In the genomic region with DNA sequence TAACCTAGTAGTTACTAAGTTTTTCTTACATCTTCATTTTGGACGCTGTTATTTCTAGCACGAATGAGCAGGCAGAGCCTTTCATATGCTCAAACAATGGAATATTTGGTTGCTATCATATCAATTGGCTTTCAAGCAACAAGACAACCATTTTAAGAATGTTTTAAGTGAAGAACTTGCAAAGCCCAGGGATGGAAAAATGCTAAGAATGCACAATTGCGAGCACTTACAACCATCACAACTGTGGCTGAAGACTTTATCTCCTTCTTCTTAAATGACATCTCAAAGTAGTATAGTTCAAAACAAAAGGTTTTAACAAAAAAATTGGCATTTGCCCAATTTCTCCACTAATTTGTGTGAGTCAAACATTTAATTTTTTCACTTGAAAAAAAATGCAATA, we compare ENCODE assay signal across 21 cellular contexts. TPM values are rescaled to one million over a fixed set of nuclear protein-coding genes. Genes with fewer than 3 reads are reported as not detected.
"Had no signal": no experiment of that assay in that cellular context is flagged by ENCODE, and none has a peak within 500 bp of the region (broad histone marks: within the 10 kb centered on the region; RNA-seq: fewer than 3 reads in every experiment).

No MANE protein-coding gene starts in this region.

- ATAC-seq: activated CD8-positive, alpha-beta memory T cell treated with anti-CD3 and anti-CD28 coated beads, Interleukin-2, amount 10 ng/mL, durations not matched to agents 7 days and 5 days; natural killer cell; psoas muscle; sciatic nerve; stimulated activated naive B cell treated with anti-CD40 and anti-IgM and Interleukin-4, amounts not matched to agents 10 μg/mL and 1 μg/mL and 100 μg/mL, for 72 hours had no signal

- H3K9me3 ChIP-seq: psoas muscle, transverse colon had no signal

- H3K27ac Mint-ChIP-seq: activated CD8-positive, alpha-beta memory T cell treated with anti-CD3 and anti-CD28 coated beads, Interleukin-2, amount 10 ng/mL, durations not matched to agents 7 days and 5 days; activated naive CD4-positive, alpha-beta T cell treated with anti-CD3 and anti-CD28 coated beads, Interleukin-2, amount 50 U/mL, for 24 hours; activated T-cell treated with anti-CD3 and anti-CD28 coated beads, Interleukin-2, amount 50 U/mL, for 24 hours; natural killer cell; stimulated activated naive B cell treated with anti-CD40 and anti-IgM and Interleukin-4, amounts not matched to agents 10 μg/mL and 1 μg/mL and 100 μg/mL, for 72 hours had no signal

- H3K4me1 Mint-ChIP-seq: activated CD8-positive, alpha-beta memory T cell treated with anti-CD3 and anti-CD28 coated beads, Interleukin-2, amount 10 ng/mL, durations not matched to agents 7 days and 5 days; activated naive CD4-positive, alpha-beta T cell treated with anti-CD3 and anti-CD28 coated beads, Interleukin-2, amount 50 U/mL, for 24 hours; natural killer cell; stimulated activated naive B cell treated with anti-CD40 and anti-IgM and Interleukin-4, amounts not matched to agents 10 μg/mL and 1 μg/mL and 100 μg/mL, for 72 hours had no signal

- H3K4me3 Mint-ChIP-seq: activated CD8-positive, alpha-beta memory T cell treated with anti-CD3 and anti-CD28 coated beads, Interleukin-2, amount 10 ng/mL, durations not matched to agents 7 days and 5 days; activated naive CD4-positive, alpha-beta T cell treated with anti-CD3 and anti-CD28 coated beads, Interleukin-2, amount 50 U/mL, for 24 hours; activated T-cell treated with anti-CD3 and anti-CD28 coated beads, Interleukin-2, amount 50 U/mL, for 24 hours; natural killer cell; stimulated activated naive B cell treated with anti-CD40 and anti-IgM and Interleukin-4, amounts not matched to agents 10 μg/mL and 1 μg/mL and 100 μg/mL, for 72 hours had no signal

- H3K9me3 Mint-ChIP-seq: activated naive CD4-positive, alpha-beta T cell treated with anti-CD3 and anti-CD28 coated beads, Interleukin-2, amount 50 U/mL, for 24 hours; activated T-cell treated with anti-CD3 and anti-CD28 coated beads, Interleukin-2, amount 50 U/mL, for 24 hours; stimulated activated naive B cell treated with anti-CD40 and anti-IgM and Interleukin-4, amounts not matched to agents 10 μg/mL and 1 μg/mL and 100 μg/mL, for 72 hours had no signal

- H3K4me1 ChIP-seq: psoas muscle, transverse colon had no signal

- H3K36me3 ChIP-seq: cardiac muscle cell, transverse colon had no signal

- H3K36me3 Mint-ChIP-seq: activated CD8-positive, alpha-beta memory T cell treated with anti-CD3 and anti-CD28 coated beads, Interleukin-2, amount 10 ng/mL, durations not matched to agents 7 days and 5 days; activated naive CD4-positive, alpha-beta T cell treated with anti-CD3 and anti-CD28 coated beads, Interleukin-2, amount 50 U/mL, for 24 hours; natural killer cell; stimulated activated naive B cell treated with anti-CD40 and anti-IgM and Interleukin-4, amounts not matched to agents 10 μg/mL and 1 μg/mL and 100 μg/mL, for 72 hours had no signal

- DNase-seq: activated CD4-positive, alpha-beta T cell treated with anti-CD3 and anti-CD28 coated beads for 1 hour; activated CD4-positive, alpha-beta T cell treated with anti-CD3 and anti-CD28 coated beads, Interleukin-2, amount 50 U/mL, for 48 hours; activated CD8-positive, alpha-beta memory T cell treated with anti-CD3 and anti-CD28 coated beads, Interleukin-2, amount 10 ng/mL, durations not matched to agents 7 days and 5 days; activated effector memory CD4-positive, alpha-beta T cell treated with Interleukin-2 at 50 U/mL for 16 hours; activated T-cell treated with anti-CD3 and anti-CD28 coated beads, Interleukin-2, amount 50 U/mL, for 24 hours; hippocampal formation; natural killer cell; nucleus accumbens; psoas muscle; stimulated activated CD4-positive, alpha-beta T cell treated with anti-CD3 and anti-CD28 coated beads, Interleukin-2, amount 100 ng/mL, for 24 hours; stimulated activated naive B cell treated with anti-CD40 and anti-IgM and Interleukin-4, amounts not matched to agents 10 μg/mL and 1 μg/mL and 100 μg/mL, for 72 hours; substantia nigra; T-helper 9 cell; transverse colon had no signal

- H3K4me3 ChIP-seq: cardiac muscle cell, lung, psoas muscle, transverse colon had no signal

- H3K27ac ChIP-seq: cardiac muscle cell, psoas muscle, transverse colon had no signal

- FAIRE-seq: endothelial cell of umbilical vein had no signal

- H3K27me3 ChIP-seq: cardiac muscle cell, transverse colon had no signal

RNA-seq across cellular contexts. Expression of gene MMP1, which starts 8.3 kb away (rescaled TPM):
- total RNA-seq: activated CD8-positive, alpha-beta memory T cell treated with anti-CD3 and anti-CD28 coated beads, Interleukin-2, amount 10 ng/mL, durations not matched to agents 7 days and 5 days; cardiac muscle cell; natural killer cell had no signal

RNA-seq across cellular contexts. Expression of gene MMP10, which starts 25.9 kb away (rescaled TPM):
- total RNA-seq: cardiac muscle cell, natural killer cell, psoas muscle, sciatic nerve had no signal

RNA-seq across cellular contexts. Expression of gene MMP3, which starts 37.1 kb away (rescaled TPM):
- total RNA-seq: activated CD8-positive, alpha-beta memory T cell treated with anti-CD3 and anti-CD28 coated beads, Interleukin-2, amount 10 ng/mL, durations not matched to agents 7 days and 5 days; cardiac muscle cell; endothelial cell of umbilical vein; glomerular endothelial cell; mononuclear cell; natural killer cell had no signal
